In genomic region chr1:63299387-63299786, GRCh38 we compare ENCODE assay signal across 7 cellular contexts. TPM values are rescaled to one million over a fixed set of nuclear protein-coding genes. Genes with fewer than 3 reads are reported as not detected.
"Had no signal": no experiment of that assay in that cellular context is flagged by ENCODE, and none has a peak within 500 bp of the region (broad histone marks: within the 10 kb centered on the region; RNA-seq: fewer than 3 reads in every experiment).

No MANE protein-coding gene starts in this region.

- ATAC-seq: K562 had no signal

- H3K4me3 Mint-ChIP-seq: H9 had no signal

- H3K4me3 ChIP-seq: K562 had no signal

- DNase-seq: GOT3, H9, HCEC 1CT, IMR-90, KG1 had no signal

- FAIRE-seq: H54, K562 had no signal

- H3K9me3 Mint-ChIP-seq: H9 had no signal

RNA-seq across cellular contexts. Expression of gene FOXD3, which starts 23.0 kb away (rescaled TPM):
- total RNA-seq: IMR-90 had no signal
- polyA plus RNA-seq: IMR-90 had no signal
